In the genomic region with DNA sequence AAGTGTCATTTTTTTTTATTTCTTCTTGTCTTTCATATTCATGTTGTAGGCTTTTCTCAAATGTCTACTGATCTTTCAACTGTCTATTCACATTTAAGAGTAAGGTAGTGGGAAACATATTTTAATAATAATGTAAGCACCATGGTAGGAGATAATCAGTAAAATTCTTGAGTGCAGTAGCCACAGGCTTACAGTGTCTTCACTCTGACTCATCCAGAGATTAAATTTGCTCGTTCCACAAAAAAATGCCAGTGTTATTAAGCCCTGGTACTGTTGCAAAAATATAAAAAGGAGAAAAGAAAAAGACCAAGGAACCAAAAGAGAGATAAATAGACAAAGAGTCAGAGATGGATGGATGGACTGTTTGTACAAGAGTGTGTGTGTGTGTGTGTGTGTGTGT, we compare ENCODE assay signal across 13 cellular contexts. TPM values are rescaled to one million over a fixed set of nuclear protein-coding genes. Genes with fewer than 3 reads are reported as not detected.
DNase-seq lines count a peak whose midpoint lies in the region; ATAC-seq, FAIRE-seq and TF ChIP-seq lines count a peak whose summit lies in the region.
"Had no signal": no experiment of that assay in that cellular context is flagged by ENCODE, and none has a peak within 500 bp of the region (broad histone marks: within the 10 kb centered on the region; RNA-seq: fewer than 3 reads in every experiment).

No MANE protein-coding gene starts in this region.

- H3K27ac ChIP-seq in HL-60 (replicated peaks) (peak overlapping the region; percentile 16; the same call in 1 of the 2 replicates), hepatocyte (no peak overlapping the region)
- H3K27ac ChIP-seq: SJSA1 had no signal

- no peak for FAIRE-seq in D721Med (lab: Jason Lieb, UNC)
- FAIRE-seq: colon had no signal

- WGBS in hepatocyte (ENCODE audit: low lambda C conversion rate, missing lambda C conversion rate), result 67% methylated on average over 1 of the region's 1 CpG

- H3K9me2 ChIP-seq in hepatocyte (replicated peaks; ENCODE audit: insufficient read depth), result no peaks in the 10 kb centered on the region

- TF ChIP-seq CTCF in HL-60 (IDR thresholded peaks at IDR 0.05; ENCODE audit: insufficient read depth, low read length), result no peak
- no peak for TF ChIP-seq CTCF in D721Med (IDR thresholded peaks at IDR 0.05; ENCODE audit: insufficient read depth, missing control alignments)
- TF ChIP-seq CTCF in hepatocyte (IDR thresholded peaks at IDR 0.05; ENCODE audit: poor library complexity), result no peak

- no peak overlapping the region for H2AFZ ChIP-seq in hepatocyte

- peaks cover 27% of the 10 kb centered on the region for H3K79me2 ChIP-seq in hepatocyte

- no peaks in the 10 kb centered on the region for H3K4me1 ChIP-seq in hepatocyte (ENCODE audit: insufficient read depth)

- H3K4me3 ChIP-seq in HL-60 (replicated peaks; ENCODE audit: insufficient read depth, low read length) (no peak overlapping the region), hepatocyte (no peak overlapping the region)
- H3K4me3 ChIP-seq: SJSA1 had no signal

- peak overlapping the region; percentile 5 to 16 for H3K27ac Mint-ChIP-seq in activated naive CD4-positive, alpha-beta T cell treated with anti-CD3 and anti-CD28 coated beads, Interleukin-2, amount 50 U/mL, for 72 hours

- H3K9me3 Mint-ChIP-seq in activated naive CD4-positive, alpha-beta T cell treated with anti-CD3 and anti-CD28 coated beads, Interleukin-2, amount 50 U/mL, for 72 hours, result no peaks in the 10 kb centered on the region

- H3K36me3 ChIP-seq in hepatocyte (replicated peaks; ENCODE audit: insufficient read depth, low read depth), result no peaks in the 10 kb centered on the region
- H3K36me3 ChIP-seq: SJSA1 had no signal

- H3K36me3 Mint-ChIP-seq in activated naive CD4-positive, alpha-beta T cell treated with anti-CD3 and anti-CD28 coated beads, Interleukin-2, amount 50 U/mL, for 72 hours, result peaks cover 0 to 2% of the 10 kb centered on the region in 2 donors

- no peaks in the 10 kb centered on the region for H4K20me1 ChIP-seq in hepatocyte (ENCODE audit: insufficient read depth, poor library complexity, severe bottlenecking)

- no peak overlapping the region for H3K4me2 ChIP-seq in hepatocyte

- DNase-seq in COLO829 (ENCODE audit: low spot score) (peak; percentile 13), HL-60 (ENCODE audit: low read depth in 1 of 2, low spot score in 1 of 2) (no peak), kidney glomerular epithelial cell (lab: John Stamatoyannopoulos, UW) (peak; percentile 37), NCI-H2227 (lab: John Stamatoyannopoulos, UW; ENCODE audit: unreplicated experiment) (no peak), D721Med (ENCODE audit: insufficient read length, low spot score) (no peak), ureter (ENCODE audit: low spot score) (no peak), hepatocyte (ENCODE audit: low spot score) (no peak)
- no peak for DNase-seq in activated naive CD4-positive, alpha-beta T cell treated with anti-CD3 and anti-CD28 coated beads, Interleukin-2, amount 50 U/mL, for 72 hours (ENCODE audit: low spot score in 2 of 2)
- DNase-seq: hypothalamus; NCI-H2171; stimulated activated naive CD4-positive, alpha-beta T cell treated with Interleukin-2 at 50 U/mL for 16 hours had no signal

- ATAC-seq in activated naive CD4-positive, alpha-beta T cell treated with anti-CD3 and anti-CD28 coated beads, Interleukin-2, amount 50 U/mL, for 72 hours, result no peak

- no peaks in the 10 kb centered on the region for H3K9me3 ChIP-seq in hepatocyte (ENCODE audit: low read depth)
- H3K9me3 ChIP-seq: SJSA1 had no signal

- H3K27me3 ChIP-seq in HL-60 (ENCODE audit: insufficient read depth, poor library complexity, severe bottlenecking), result no peaks in the 10 kb centered on the region
- no peaks in the 10 kb centered on the region for H3K27me3 ChIP-seq in hepatocyte
- H3K27me3 ChIP-seq: SJSA1 had no signal

RNA-seq across cellular contexts. Expression of a gene that starts 43.0 kb away (rescaled TPM):
- total RNA-seq in activated naive CD4-positive, alpha-beta T cell treated with anti-CD3 and anti-CD28 coated beads, Interleukin-2, amount 50 U/mL, for 72 hours, result 10 to 100 TPM; 29.9 to 32.7 TPM
- total RNA-seq in ureter (58.4 TPM), hepatocyte (15.5 and 18.0 TPM in 2 replicates)
- 11.9 and 18.3 TPM in 2 replicates for polyA plus RNA-seq in hepatocyte

Comparison
In these comparisons a context has a peak if more than half of its experiments do, and no peak if none do; other contexts are left out.
1. DNase-seq: peak in COLO829 (single experiment) and kidney glomerular epithelial cell (single experiment); none in HL-60 (0 of 2), activated naive CD4-positive, alpha-beta T cell treated with anti-CD3 and anti-CD28 coated beads, Interleukin-2, amount 50 U/mL, for 72 hours (0 of 2), NCI-H2227 (single experiment), D721Med (single experiment), ureter (single experiment) and hepatocyte (single experiment).